ENCODE assay signal across 24 cellular contexts in genomic region chr3:137304313-137305056, GRCh38.
DNase-seq lines count a peak whose midpoint lies in the region; ATAC-seq, FAIRE-seq and TF ChIP-seq lines count a peak whose summit lies in the region.
"Had no signal": no experiment of that assay in that cellular context is flagged by ENCODE, and none has a peak within 500 bp of the region (broad histone marks: within the 10 kb centered on the region; RNA-seq: fewer than 3 reads in every experiment).

No MANE protein-coding gene starts in this region.

- DNase-seq in MCF 10A (ENCODE audit: unreplicated experiment), result peak; percentile 1
- DNase-seq in breast epithelium (ENCODE audit: low spot score in 2 of 2), result no peak
- DNase-seq in HT1080 (ENCODE audit: low read depth), result peak; percentile 28
- peak; percentile 45 for DNase-seq in glutamatergic neuron
- no peak for DNase-seq in HepG2 (ENCODE audit: low spot score)
- no peak for DNase-seq in NCI-H774 (lab: John Stamatoyannopoulos, UW)
- DNase-seq: activated CD4-positive, alpha-beta T cell treated with anti-CD3 and anti-CD28 coated beads, Interleukin-2, amount 50 U/mL, for 48 hours; activated CD8-positive, alpha-beta memory T cell treated with anti-CD3 and anti-CD28 coated beads, Interleukin-2, amount 50 U/mL, for 48 hours; CD4-positive, alpha-beta T cell; colonic mucosa; effector memory CD4-positive, alpha-beta T cell; foreskin melanocyte; GDM1; KG1; left colon; NCI-H146; stimulated activated naive B cell treated with anti-CD40 and anti-IgM and Interleukin-4, amounts not matched to agents 10 μg/mL and 1 μg/mL and 100 μg/mL, for 72 hours; SW 1271; T1000; uterus had no signal

- TF ChIP-seq POLR2A in breast epithelium (IDR thresholded peaks at IDR 0.05) (no peak), HepG2 (IDR thresholded peaks at IDR 0.05; ENCODE audit: insufficient read depth in 1 of 2, low read depth in 2 of 2, low read length in 2 of 2) (no peak)

- no peak overlapping the region for H3K9ac ChIP-seq in HepG2 (ENCODE audit: insufficient read depth, low read depth, low read length)

- BruUV-seq in MCF 10A (replicated peaks; lab: Mats Ljungman, UMichigan), result no TSS peak
- BruUV-seq in HepG2 (replicated peaks; lab: Mats Ljungman, UMichigan), result no TSS peak

- no peak for ATAC-seq in HG02840 (IDR thresholded peaks at IDR 0.05; ENCODE audit: low FRiP score, unreplicated experiment)
- ATAC-seq in HepG2, result no peak
- ATAC-seq: esophagus mucosa; left colon; stimulated activated naive B cell treated with anti-CD40 and anti-IgM and Interleukin-4, amounts not matched to agents 10 μg/mL and 1 μg/mL and 100 μg/mL, for 72 hours had no signal

- intact Hi-C loops in MCF 10A (cut with micrococcal nuclease) (no loop called here), breast epithelium (cut with DNase I; ENCODE audit: low total_unique reads) (no loop called here), HepG2 (cut with micrococcal nuclease; ENCODE audit: unreplicated experiment) (no loop called here)

- H3K27me3 Mint-ChIP-seq in MCF 10A (ENCODE audit: insufficient read depth, unreplicated experiment), result no peaks in the 10 kb centered on the region
- H3K27me3 Mint-ChIP-seq in glutamatergic neuron (ENCODE audit: unreplicated experiment), result no peaks in the 10 kb centered on the region
- H3K27me3 Mint-ChIP-seq: CD4-positive, alpha-beta T cell; stimulated activated naive B cell treated with anti-CD40 and anti-IgM and Interleukin-4, amounts not matched to agents 10 μg/mL and 1 μg/mL and 100 μg/mL, for 72 hours had no signal

- H3K4me3 Mint-ChIP-seq in MCF 10A (ENCODE audit: unreplicated experiment), result no peak overlapping the region
- H3K4me3 Mint-ChIP-seq in glutamatergic neuron (ENCODE audit: unreplicated experiment), result no peak overlapping the region
- H3K4me3 Mint-ChIP-seq: activated naive CD4-positive, alpha-beta T cell treated with anti-CD3 and anti-CD28 coated beads, Interleukin-2, amount 50 U/mL, for 24 hours; CD4-positive, alpha-beta T cell; stimulated activated naive B cell treated with anti-CD40 and anti-IgM and Interleukin-4, amounts not matched to agents 10 μg/mL and 1 μg/mL and 100 μg/mL, for 72 hours had no signal

- TF ChIP-seq EP300 in HepG2 (IDR thresholded peaks at IDR 0.05; ENCODE audit: low read depth in 2 of 2, low read length in 2 of 2) (no peak), HepG2 (CRISPR knock-in tag; IDR thresholded peaks at IDR 0.05; ENCODE audit: borderline replicate concordance) (no peak)

- H3K36me3 Mint-ChIP-seq in MCF 10A (ENCODE audit: insufficient read depth, unreplicated experiment) (no peaks in the 10 kb centered on the region), glutamatergic neuron (ENCODE audit: unreplicated experiment) (no peaks in the 10 kb centered on the region)
- H3K36me3 Mint-ChIP-seq: activated naive CD4-positive, alpha-beta T cell treated with anti-CD3 and anti-CD28 coated beads, Interleukin-2, amount 50 U/mL, for 24 hours; stimulated activated naive B cell treated with anti-CD40 and anti-IgM and Interleukin-4, amounts not matched to agents 10 μg/mL and 1 μg/mL and 100 μg/mL, for 72 hours had no signal

- H3K9me3 ChIP-seq in breast epithelium, result no peaks in the 10 kb centered on the region
- no peaks in the 10 kb centered on the region for H3K9me3 ChIP-seq in HepG2 (ENCODE audit: low read length)
- H3K9me3 ChIP-seq: colonic mucosa, prostate gland, uterus had no signal

- H3K27me3 ChIP-seq in breast epithelium (no peaks in the 10 kb centered on the region), HepG2 (ENCODE audit: control insufficient read depth in 1 of 2, insufficient read depth in 2 of 2, low read length in 2 of 2) (no peaks in the 10 kb centered on the region)
- H3K27me3 ChIP-seq: colonic mucosa, uterus had no signal

- in situ Hi-C loops in HepG2 (cut with HindIII; ENCODE audit: extremely low pct_ligation_motif_present, low pct_unique_long_range_greater_than_20kb), result no loop called here

- H3K9me3 Mint-ChIP-seq in MCF 10A (ENCODE audit: unreplicated experiment), result no peaks in the 10 kb centered on the region
- no peaks in the 10 kb centered on the region for H3K9me3 Mint-ChIP-seq in glutamatergic neuron (ENCODE audit: unreplicated experiment)
- H3K9me3 Mint-ChIP-seq: CD4-positive, alpha-beta T cell had no signal

- WGBS in HepG2 (ENCODE audit: low lambda C conversion rate), result 0% methylated on average over 1 of the region's 1 CpG

- POLR2A ChIA-PET in MCF 10A (lab: Yijun Ruan, JAX), result interaction anchor here (0.7 kb wide), 1 partner anchor 307 kb away, joined by 3 read pairs; no protein-coding TSS in a partner anchor
- POLR2A ChIA-PET in HepG2 (lab: Yijun Ruan, JAX), result no interaction called here

- no peak overlapping the region for H3K4me3 ChIP-seq in breast epithelium
- no peak overlapping the region for H3K4me3 ChIP-seq in HepG2 (replicated peaks in 1 of 3; ENCODE audit: insufficient read depth in 1 of 3, low read depth in 2 of 3, low read length in 3 of 3)
- H3K4me3 ChIP-seq: colonic mucosa, prostate gland, uterus had no signal

- no peak for TF ChIP-seq RAD21 in HepG2 (CRISPR knock-in tag; IDR thresholded peaks at IDR 0.05)

- H2AFZ ChIP-seq in HepG2 (ENCODE audit: low read length), result no peak overlapping the region

- no peaks in the 10 kb centered on the region for H4K20me1 ChIP-seq in HepG2 (ENCODE audit: insufficient read depth, low read length)

- H3K27ac Mint-ChIP-seq in MCF 10A (ENCODE audit: low read depth, unreplicated experiment) (no peak overlapping the region), glutamatergic neuron (ENCODE audit: unreplicated experiment) (no peak overlapping the region)
- H3K27ac Mint-ChIP-seq: activated naive CD4-positive, alpha-beta T cell treated with anti-CD3 and anti-CD28 coated beads, Interleukin-2, amount 50 U/mL, for 24 hours; CD4-positive, alpha-beta T cell; stimulated activated naive B cell treated with anti-CD40 and anti-IgM and Interleukin-4, amounts not matched to agents 10 μg/mL and 1 μg/mL and 100 μg/mL, for 72 hours had no signal

- H3K27ac ChIP-seq in breast epithelium (no peak overlapping the region), HepG2 (ENCODE audit: extremely low read length, insufficient read depth, low read length) (no peak overlapping the region)
- H3K27ac ChIP-seq: colonic mucosa, prostate gland, uterus had no signal

- CTCF ChIA-PET in MCF 10A (lab: Yijun Ruan, JAX), result interaction anchor here (0.8 to 1.0 kb wide), 2 partner anchors 388 to 748 kb away, joined by 3 read pairs; no protein-coding TSS in a partner anchor
- CTCF ChIA-PET in HepG2 (lab: Yijun Ruan, JAX; ENCODE audit: low intra/inter-chr PET ratio, low total read pairs), result no interaction called here

- no peaks in the 10 kb centered on the region for H3K79me2 ChIP-seq in HepG2 (ENCODE audit: insufficient read depth, low read length)

- no peak for TF ChIP-seq CTCF in MCF 10A (IDR thresholded peaks at IDR 0.05; ENCODE audit: unreplicated experiment)
- TF ChIP-seq CTCF in breast epithelium (IDR thresholded peaks at IDR 0.05), result no peak
- no peak for TF ChIP-seq CTCF in glutamatergic neuron (IDR thresholded peaks at IDR 0.05; ENCODE audit: partially characterized antibody, unreplicated experiment)
- no peak for TF ChIP-seq CTCF in HepG2 (CRISPR knock-in tag; IDR thresholded peaks at IDR 0.05)

- H3K36me3 ChIP-seq in breast epithelium, result no peaks in the 10 kb centered on the region
- H3K36me3 ChIP-seq in HepG2 (replicated peaks in 1 of 2; ENCODE audit: control insufficient read depth in 1 of 2, insufficient read depth in 2 of 2, low read length in 2 of 2), result no peaks in the 10 kb centered on the region
- H3K36me3 ChIP-seq: colonic mucosa, prostate gland, uterus had no signal

- H3K4me1 ChIP-seq in breast epithelium, result no peaks in the 10 kb centered on the region
- no peaks in the 10 kb centered on the region for H3K4me1 ChIP-seq in HepG2 (ENCODE audit: insufficient read depth, low read length)
- H3K4me1 ChIP-seq: colonic mucosa, prostate gland, uterus had no signal

- no peak for FAIRE-seq in HepG2 (lab: Jason Lieb, UNC)

- no peak overlapping the region for H3K4me2 ChIP-seq in HepG2 (ENCODE audit: low read depth, low read length)

- H3K4me1 Mint-ChIP-seq in MCF 10A (ENCODE audit: insufficient read depth, unreplicated experiment), result no peaks in the 10 kb centered on the region
- no peaks in the 10 kb centered on the region for H3K4me1 Mint-ChIP-seq in glutamatergic neuron (ENCODE audit: low read depth, unreplicated experiment)
- H3K4me1 Mint-ChIP-seq: activated naive CD4-positive, alpha-beta T cell treated with anti-CD3 and anti-CD28 coated beads, Interleukin-2, amount 50 U/mL, for 24 hours; stimulated activated naive B cell treated with anti-CD40 and anti-IgM and Interleukin-4, amounts not matched to agents 10 μg/mL and 1 μg/mL and 100 μg/mL, for 72 hours had no signal

TF ChIP-seq in HepG2, 621 proteins besides CTCF, POLR2A, EP300 and RAD21 (continues in another document):
- no peak for TF ChIP-seq SPEN (CRISPR knock-in tag; IDR thresholded peaks at IDR 0.05; ENCODE audit: low read depth)
- no peak for TF ChIP-seq MXD4 (CRISPR knock-in tag; IDR thresholded peaks at IDR 0.05)
- TF ChIP-seq ATAD3A (CRISPR knock-in tag; IDR thresholded peaks at IDR 0.05), result no peak
- no peak for TF ChIP-seq ZSCAN21 (CRISPR knock-in tag; IDR thresholded peaks at IDR 0.05; ENCODE audit: borderline replicate concordance)
- no peak for TF ChIP-seq U2AF2 (IDR thresholded peaks at IDR 0.05; ENCODE audit: low read depth, low read length)
- TF ChIP-seq SMAD1 (CRISPR knock-in tag; IDR thresholded peaks at IDR 0.05; ENCODE audit: borderline replicate concordance, low read depth), result no peak
- no peak for TF ChIP-seq ZGPAT (CRISPR knock-in tag; IDR thresholded peaks at IDR 0.05)
- no peak for TF ChIP-seq ZNF350 (CRISPR knock-in tag; IDR thresholded peaks at IDR 0.05; ENCODE audit: borderline replicate concordance, low read depth)

Comparison
In these comparisons a context has a peak if more than half of its experiments do, and no peak if none do; other contexts are left out.
1. DNase-seq: peak in MCF 10A (single experiment), HT1080 (single experiment) and glutamatergic neuron (single experiment); none in breast epithelium (0 of 2), HepG2 (single experiment) and NCI-H774 (single experiment).